8 cellular contexts compared by ENCODE assay signal in genomic region chr11:68798221-68798813, GRCh38. TPM values are rescaled to one million over a fixed set of nuclear protein-coding genes. Genes with fewer than 3 reads are reported as not detected.
DNase-seq lines count a peak whose midpoint lies in the region; ATAC-seq and TF ChIP-seq lines count a peak whose summit lies in the region.

No MANE protein-coding gene starts in this region.

- H2AFZ ChIP-seq in SU-DHL-6 (ENCODE audit: low read depth, low read length, severe bottlenecking) (no peak overlapping the region), mesenchymal stem cell (ENCODE audit: low read depth, low read length) (no peak overlapping the region)

- H3K4me2 ChIP-seq in SU-DHL-6 (ENCODE audit: low read depth, low read length, poor library complexity, severe bottlenecking) (no peak overlapping the region), mesenchymal stem cell (ENCODE audit: low read length, poor library complexity, severe bottlenecking) (no peak overlapping the region)

- no peak overlapping the region for H4K91ac ChIP-seq in mesenchymal stem cell (ENCODE audit: low read length)

- H3K79me2 ChIP-seq in SU-DHL-6 (ENCODE audit: insufficient read depth, low read length), result no peaks in the 10 kb centered on the region

- no peak overlapping the region for H2AK5ac ChIP-seq in mesenchymal stem cell (ENCODE audit: low read length, severe bottlenecking)

- peak; percentile 70 for DNase-seq in NCI-H82 (lab: John Stamatoyannopoulos, UW)
- DNase-seq in NCI-H82 treated with DMSO at 0.1 percent for 48 hours (lab: John Stamatoyannopoulos, UW; ENCODE audit: unreplicated experiment), result no peak
- no peak for DNase-seq in breast epithelium (ENCODE audit: low spot score in 2 of 2)
- peak; percentile 22 for DNase-seq in mesenchymal stem cell
- no peak for DNase-seq in upper lobe of right lung
- DNase-seq in suprapubic skin (ENCODE audit: low spot score in 2 of 2), result no peak
- DNase-seq in midbrain (lab: John Stamatoyannopoulos, UW), result no peak

- WGBS in mesenchymal stem cell, result 71% methylated on average over 21 of the region's 23 CpGs
- WGBS in suprapubic skin, result 79% methylated on average over 23 of the region's 23 CpGs

- H3K27ac ChIP-seq in SU-DHL-6 (ENCODE audit: low read depth, low read length) (no peak overlapping the region), breast epithelium (no peak overlapping the region), mesenchymal stem cell (ENCODE audit: low read length, poor library complexity, severe bottlenecking) (no peak overlapping the region), upper lobe of right lung (no peak overlapping the region), suprapubic skin (no peak overlapping the region)

- H3K79me1 ChIP-seq in mesenchymal stem cell (replicated peaks; ENCODE audit: low read length, poor library complexity, severe bottlenecking), result no peaks in the 10 kb centered on the region

- H3K4me1 ChIP-seq in breast epithelium (no peaks in the 10 kb centered on the region), mesenchymal stem cell (ENCODE audit: control insufficient read depth, insufficient read depth, low read depth, low read length) (no peaks in the 10 kb centered on the region), upper lobe of right lung (no peaks in the 10 kb centered on the region), suprapubic skin (no peaks in the 10 kb centered on the region)

- no peak overlapping the region for H3K14ac ChIP-seq in mesenchymal stem cell (ENCODE audit: low read length in 2 of 2)

- peak; percentile 69 for ATAC-seq in upper lobe of right lung

- no peak overlapping the region for H3K4ac ChIP-seq in mesenchymal stem cell (ENCODE audit: low read depth in 1 of 2, low read length in 2 of 2)

- H2BK12ac ChIP-seq in mesenchymal stem cell (ENCODE audit: low read length in 2 of 2), result no peak overlapping the region

- H2BK5ac ChIP-seq in mesenchymal stem cell (ENCODE audit: low read depth, low read length, poor library complexity, severe bottlenecking), result no peak overlapping the region

- no peaks in the 10 kb centered on the region for H3K36me3 ChIP-seq in SU-DHL-6 (ENCODE audit: low read length)
- H3K36me3 ChIP-seq in breast epithelium, result no peaks in the 10 kb centered on the region
- peaks cover 33 to 88% of the 10 kb centered on the region in 2 experiments for H3K36me3 ChIP-seq in mesenchymal stem cell (ENCODE audit: control insufficient read depth in 1 of 2, insufficient read depth in 2 of 2, low read depth in 1 of 2, low read length in 2 of 2)
- peaks cover 99% of the 10 kb centered on the region for H3K36me3 ChIP-seq in upper lobe of right lung
- peaks cover 93% of the 10 kb centered on the region for H3K36me3 ChIP-seq in suprapubic skin

- no peak overlapping the region for H2BK15ac ChIP-seq in mesenchymal stem cell (ENCODE audit: low read depth, poor library complexity, severe bottlenecking)

- no peaks in the 10 kb centered on the region for H3F3A ChIP-seq in SU-DHL-6 (ENCODE audit: insufficient read depth)

- no peak for TF ChIP-seq EP300 in suprapubic skin (IDR thresholded peaks at IDR 0.05)

- no peak overlapping the region for H2BK120ac ChIP-seq in mesenchymal stem cell (ENCODE audit: low read depth, low read length)

- H3K4me3 ChIP-seq in SU-DHL-6 (ENCODE audit: insufficient read depth, low read length, poor library complexity, severe bottlenecking) (no peak overlapping the region), breast epithelium (no peak overlapping the region), mesenchymal stem cell (ENCODE audit: insufficient read depth in 1 of 2, low read depth in 1 of 2, low read length in 2 of 2) (no peak overlapping the region), upper lobe of right lung (no peak overlapping the region), suprapubic skin (no peak overlapping the region)

- peak; percentile 68 for TF ChIP-seq CTCF in SU-DHL-6 (IDR thresholded peaks at IDR 0.05; ENCODE audit: insufficient read depth, low read length, poor library complexity, severe bottlenecking)
- TF ChIP-seq CTCF in breast epithelium (IDR thresholded peaks at IDR 0.05), result peak in 2 of 3 donors; percentile 25 to 30
- peak; percentile 54 for TF ChIP-seq CTCF in upper lobe of right lung (IDR thresholded peaks at IDR 0.05)
- TF ChIP-seq CTCF in suprapubic skin (IDR thresholded peaks at IDR 0.05), result peak in 1 of 2 donors; percentile 48

- no peaks in the 10 kb centered on the region for H3K9me2 ChIP-seq in SU-DHL-6 (replicated peaks; ENCODE audit: insufficient read depth, low read length)

- no peak overlapping the region for H3K23ac ChIP-seq in mesenchymal stem cell (ENCODE audit: low read length in 2 of 2)

- no peaks in the 10 kb centered on the region for H3K9me3 ChIP-seq in SU-DHL-6 (ENCODE audit: insufficient read depth, low read length)
- no peaks in the 10 kb centered on the region for H3K9me3 ChIP-seq in breast epithelium
- H3K9me3 ChIP-seq in mesenchymal stem cell (ENCODE audit: control insufficient read depth, low read length), result no peaks in the 10 kb centered on the region
- H3K9me3 ChIP-seq in upper lobe of right lung, result no peaks in the 10 kb centered on the region
- H3K9me3 ChIP-seq in suprapubic skin, result no peaks in the 10 kb centered on the region

- no peak overlapping the region for H3K18ac ChIP-seq in mesenchymal stem cell (ENCODE audit: low read depth in 1 of 2, low read length in 2 of 2)

- TF ChIP-seq POLR2A in breast epithelium (IDR thresholded peaks at IDR 0.05) (no peak), suprapubic skin (IDR thresholded peaks at IDR 0.05) (no peak)

- H3K9ac ChIP-seq in SU-DHL-6 (ENCODE audit: low read length) (no peak overlapping the region), mesenchymal stem cell (ENCODE audit: low read length) (no peak overlapping the region)

- intact Hi-C loops in breast epithelium (cut with DNase I; ENCODE audit: low total_unique reads) (no loop called here), upper lobe of right lung (cut with DNase I) (no loop called here)

- no peaks in the 10 kb centered on the region for H4K20me1 ChIP-seq in SU-DHL-6 (ENCODE audit: low read depth, low read length)

- no peak overlapping the region for H4K8ac ChIP-seq in mesenchymal stem cell (ENCODE audit: low read length)

- H3K27me3 ChIP-seq in SU-DHL-6 (ENCODE audit: low read length) (no peaks in the 10 kb centered on the region), breast epithelium (no peaks in the 10 kb centered on the region), mesenchymal stem cell (ENCODE audit: control insufficient read depth in 1 of 2, insufficient read depth in 1 of 2, low read length in 2 of 2) (no peaks in the 10 kb centered on the region), upper lobe of right lung (no peaks in the 10 kb centered on the region), suprapubic skin (no peaks in the 10 kb centered on the region)

RNA-seq across cellular contexts. Expression of gene CPT1A, which starts 43.4 kb away (rescaled TPM):
- total RNA-seq in breast epithelium, result 10 to 100 TPM; 22.2 to 62.6 (median 30.4) TPM
- polyA plus RNA-seq in mesenchymal stem cell (2013, experiment 1 of 2), result 28.4 TPM
- polyA plus RNA-seq in mesenchymal stem cell (2013, experiment 2 of 2), result 27.0 TPM
- total RNA-seq in upper lobe of right lung, result 76.4 TPM
- total RNA-seq in suprapubic skin, result 100 to 1,000 TPM in 1 of 4 donors, 10 to 100 TPM in 3; 18.5 to 125 (median 38.3) TPM

RNA-seq across cellular contexts. Expression of gene TESMIN, which starts 47.0 kb away (rescaled TPM):
- total RNA-seq in breast epithelium (1 to 10 TPM in 2 of 3 donors, under 1 TPM in 1; 0.48 to 9.8 (median 6.9) TPM), upper lobe of right lung (0.81 TPM), suprapubic skin (1 to 10 TPM; 1.2 to 3.5 (median 2.8) TPM)
- polyA plus RNA-seq in mesenchymal stem cell (2013, experiment 1 of 2), result 2.9 TPM
- polyA plus RNA-seq in mesenchymal stem cell (2013, experiment 2 of 2), result 2.7 TPM

Comparison
In these comparisons a context has a peak if more than half of its experiments do, and no peak if none do; other contexts are left out.
1. DNase-seq: peak in NCI-H82 (single experiment) and mesenchymal stem cell (single experiment); none in NCI-H82 treated with DMSO at 0.1 percent for 48 hours (single experiment), breast epithelium (0 of 2), upper lobe of right lung (single experiment), suprapubic skin (0 of 2) and midbrain (single experiment).